Comparison of ENCODE assay signal across 8 cellular contexts in genomic region chr2:230712443-230713330, GRCh38. TPM values are rescaled to one million over a fixed set of nuclear protein-coding genes. Genes with fewer than 3 reads are reported as not detected.
A peak's percentile ranks its signal among the peaks of the same experiment; 100 is the strongest.
DNase-seq lines count a peak whose midpoint lies in the region; TF ChIP-seq lines count a peak whose summit lies in the region.

TSS of gene CAB39 (plus strand) at chr2:230712842. CDS start at chr2:230760002, 47,160 bp downstream.

- H3F3A ChIP-seq in neural cell (ENCODE audit: insufficient read depth, low read length, poor library complexity, severe bottlenecking): no peaks in the 10 kb centered on the region

- peak within 1 kb of the TSS; percentile 87 for H2AFZ ChIP-seq in neural cell (ENCODE audit: low read depth, low read length)

- no peaks in the 10 kb centered on the region for H3K27me3 ChIP-seq in neural cell (ENCODE audit: insufficient read depth, low read depth, low read length)
- no peaks in the 10 kb centered on the region for H3K27me3 ChIP-seq in stomach

- TF ChIP-seq POLR2A in Raji (IDR thresholded peaks at IDR 0.05; ENCODE audit: insufficient read depth, low read depth, low read length) (peak; percentile 80), stomach (IDR thresholded peaks at IDR 0.05) (no peak)

- H3K4me1 ChIP-seq in stomach: peaks cover 22 to 49% (median 37%) of the 10 kb centered on the region in 4 donors

- H4K20me1 ChIP-seq in neural cell (ENCODE audit: insufficient read depth): no peaks in the 10 kb centered on the region

- H3K27ac ChIP-seq in neural cell (ENCODE audit: low read length): peak within 1 kb of the TSS; percentile 80
- peak within 1 kb of the TSS; percentile 96 to 100 (median 98) for H3K27ac ChIP-seq in stomach

- H3K9me2 ChIP-seq in neural cell (ENCODE audit: insufficient read depth, low read length): no peaks in the 10 kb centered on the region

- H3K9me3 ChIP-seq in neural cell (ENCODE audit: low read length) (no peaks in the 10 kb centered on the region), stomach (no peaks in the 10 kb centered on the region)

- intact Hi-C loops in stomach (cut with DNase I; ENCODE audit: low total_unique reads): loop anchor here (10.0 kb wide), 1 partner anchor 92 kb away; no protein-coding TSS in a partner anchor

- peak; percentile 95 for DNase-seq in ELF-1 (ENCODE audit: low read depth, low spot score)
- DNase-seq in H4 (ENCODE audit: low spot score): peak; percentile 72
- DNase-seq in LNCaP clone FGC (ENCODE audit: low read depth): no peak
- peak; percentile 85 for DNase-seq in activated effector memory CD4-positive, alpha-beta T cell treated with Interleukin-2 at 50 U/mL for 16 hours
- DNase-seq in fibroblast of the conjunctiva (ENCODE audit: low read depth): peak; percentile 78
- peak; percentile 90 for DNase-seq in stomach

- TF ChIP-seq RAD21 in neural cell (conservative IDR thresholded peaks at IDR 0.05): peak; percentile 49

- peak; percentile 92 for TF ChIP-seq CTCF in LNCaP clone FGC (IDR thresholded peaks at IDR 0.05; ENCODE audit: control insufficient read depth, extremely low read depth, insufficient read depth)
- TF ChIP-seq CTCF in neural cell (IDR thresholded peaks at IDR 0.05; ENCODE audit: poor library complexity, severe bottlenecking): peak; percentile 99
- TF ChIP-seq CTCF in stomach (IDR thresholded peaks at IDR 0.05): peak in 5 of 7 experiments; percentile 32 to 91 (median 84)

- H3K9ac ChIP-seq in neural cell (ENCODE audit: low read length): peak within 1 kb of the TSS; percentile 84

- TF ChIP-seq EP300 in neural cell (conservative IDR thresholded peaks at IDR 0.05; ENCODE audit: poor library complexity, severe bottlenecking): peak; percentile 43
- no peak for TF ChIP-seq EP300 in stomach (IDR thresholded peaks at IDR 0.05)

- H3K4me2 ChIP-seq in neural cell (ENCODE audit: low read length): peak within 1 kb of the TSS; percentile 94

- WGBS in stomach, 5 donors: 0 to 1% (median 0%) methylated on average over 15 to 110 of the region's 110 CpGs

- peaks cover 40% of the 10 kb centered on the region for H3K79me2 ChIP-seq in neural cell (replicated peaks; ENCODE audit: insufficient read depth, low read length)

- H3K4me3 ChIP-seq in LNCaP clone FGC (ENCODE audit: low read depth, low read length): peak within 1 kb of the TSS; percentile 84
- peak within 1 kb of the TSS; percentile 75 for H3K4me3 ChIP-seq in neural cell (ENCODE audit: low read length)
- H3K4me3 ChIP-seq in stomach: peak within 1 kb of the TSS; percentile 74 to 99 (median 92)

- H3K36me3 ChIP-seq in neural cell (ENCODE audit: insufficient read depth, low read length) (peaks cover 6% of the 10 kb centered on the region), stomach (no peaks in the 10 kb centered on the region)

TF ChIP-seq in neural cell, 6 proteins besides CTCF, POLR2A, EP300 and RAD21:
- TF ChIP-seq REST (IDR thresholded peaks at IDR 0.05; ENCODE audit: borderline replicate concordance) (no peak), EZH2 (IDR thresholded peaks at IDR 0.05; ENCODE audit: borderline replicate concordance, insufficient read depth, low read length, poor library complexity, severe bottlenecking) (no peak), TAF1 (IDR thresholded peaks at IDR 0.05; ENCODE audit: low read depth) (no peak), SMC3 (conservative IDR thresholded peaks at IDR 0.05; ENCODE audit: poor library complexity) (peak; percentile 59), MXI1 (conservative IDR thresholded peaks at IDR 0.05; ENCODE audit: poor library complexity, severe bottlenecking) (peak; percentile 61), POLR2AphosphoS5 (IDR thresholded peaks at IDR 0.05) (peak; percentile 93)
TF ChIP-seq in neural cell: peak in this region for 3.

RNA-seq across cellular contexts. Expression of gene CAB39, which starts in this region (rescaled TPM):
- total RNA-seq in H4 (2014; rRNA removed; shearing (Covaris generic)): 32.8 and 42.2 TPM in 2 replicates
- polyA plus RNA-seq in neural cell (107 and 118 TPM in 2 replicates), stomach (10 to 100 TPM; 21.8 to 56.4 (median 36.9) TPM)
- polyA minus RNA-seq in neural cell: 164 and 172 TPM in 2 replicates
- 100 to 1,000 TPM in 1 of 5 donors, 10 to 100 TPM in 4; 83.9 to 126 (median 86.9) TPM for total RNA-seq in stomach
